8 cellular contexts compared by ENCODE assay signal in genomic region chr15:74374648-74375302, GRCh38. TPM values are rescaled to one million over a fixed set of nuclear protein-coding genes. Genes with fewer than 3 reads are reported as not detected.
DNase-seq lines count a peak whose midpoint lies in the region; ATAC-seq, FAIRE-seq and TF ChIP-seq lines count a peak whose summit lies in the region.

No MANE protein-coding gene starts in this region.

- intact Hi-C loops in cardiac septum (cut with DNase I): loop anchor here (2.0 to 5.0 kb wide), 3 partner anchors 114 to 393 kb away; no protein-coding TSS in a partner anchor

- no peaks in the 10 kb centered on the region for H3K36me3 ChIP-seq in right atrium auricular region
- H3K36me3 ChIP-seq in thoracic aorta: no peaks in the 10 kb centered on the region
- H3K36me3 ChIP-seq in small intestine (ENCODE audit: control insufficient read depth in 2 of 2, insufficient read depth in 2 of 2, low read length in 2 of 2): no peaks in the 10 kb centered on the region

- TF ChIP-seq CTCF in right atrium auricular region (IDR thresholded peaks at IDR 0.05) (no peak), thoracic aorta (IDR thresholded peaks at IDR 0.05) (no peak)

- H3K4me3 ChIP-seq in right atrium auricular region (peak overlapping the region in 1 of 2 donors; percentile 70), iPS-11a (ENCODE audit: low read depth, low read length) (peak overlapping the region; percentile 46), thoracic aorta (peak overlapping the region; percentile 76), small intestine (ENCODE audit: low read depth in 1 of 2, low read length in 2 of 2) (no peak overlapping the region)

- WGBS in small intestine, 3 donors: 19 to 23% (median 22%) methylated on average over 10 to 11 of the region's 11 CpGs

- ATAC-seq in thoracic aorta (ENCODE audit: insufficient number of reproducible peaks, low FRiP score, low read depth) (no peak), HG03159 (IDR thresholded peaks at IDR 0.05; ENCODE audit: unreplicated experiment) (no peak)

- H3K4me1 ChIP-seq in right atrium auricular region (peaks cover 0 to 19% of the 10 kb centered on the region in 2 donors), thoracic aorta (ENCODE audit: control insufficient read depth in 1 of 2, low read depth in 2 of 2) (peaks cover 5 to 9% of the 10 kb centered on the region in 2 donors), small intestine (ENCODE audit: control insufficient read depth in 2 of 2, insufficient read depth in 1 of 2, low read depth in 1 of 2, low read length in 1 of 2) (no peaks in the 10 kb centered on the region)

- no peak for FAIRE-seq in small intestine (lab: Jason Lieb, UNC)

- H3K27me3 ChIP-seq in right atrium auricular region: no peaks in the 10 kb centered on the region
- no peaks in the 10 kb centered on the region for H3K27me3 ChIP-seq in thoracic aorta (replicated peaks; ENCODE audit: insufficient read depth)
- H3K27me3 ChIP-seq in small intestine (ENCODE audit: control insufficient read depth in 2 of 2, insufficient read depth in 2 of 2, low read length in 2 of 2): no peaks in the 10 kb centered on the region

- no peaks in the 10 kb centered on the region for H3K9me3 ChIP-seq in right atrium auricular region
- H3K9me3 ChIP-seq in thoracic aorta: no peaks in the 10 kb centered on the region
- H3K9me3 ChIP-seq in small intestine (ENCODE audit: control insufficient read depth, low read depth): no peaks in the 10 kb centered on the region

- DNase-seq in cardiac septum (ENCODE audit: low spot score): peak; percentile 73
- DNase-seq in right atrium auricular region (ENCODE audit: low spot score): no peak
- DNase-seq in T follicular helper cell (ENCODE audit: low read depth): peak; percentile 10
- no peak for DNase-seq in thoracic aorta (ENCODE audit: low spot score)
- DNase-seq in small intestine: no peak
- no peak for DNase-seq in NCI-H510A (lab: John Stamatoyannopoulos, UW)

- H3K27ac ChIP-seq in right atrium auricular region (no peak overlapping the region), thoracic aorta (no peak overlapping the region), small intestine (ENCODE audit: low read depth in 1 of 2, low read length in 1 of 2) (no peak overlapping the region)

RNA-seq across cellular contexts. Expression of gene CYP11A1, which starts 7.3 kb away (rescaled TPM):
- total RNA-seq in cardiac septum (2.5 TPM), right atrium auricular region (1 to 10 TPM in 1 of 2 donors, under 1 TPM in 1; 0.71 to 1.0 TPM), thoracic aorta (not detected)
- 1 to 10 TPM in 1 of 3 donors, under 1 TPM in 2; 0.54 to 2.7 (median 0.54) TPM for polyA plus RNA-seq in small intestine

RNA-seq across cellular contexts. Expression of gene SEMA7A, which starts 59.0 kb away (rescaled TPM):
- 1.5 TPM for total RNA-seq in cardiac septum
- total RNA-seq in right atrium auricular region: 1 to 10 TPM; 1.0 to 2.9 TPM
- total RNA-seq in thoracic aorta: 1 to 10 TPM; 1.2 to 4.9 TPM
- polyA plus RNA-seq in small intestine: 1 to 10 TPM in 1 of 3 donors, under 1 TPM in 2; 0.45 to 4.3 (median 0.81) TPM

Comparison
In these comparisons a context has a peak if more than half of its experiments do, and no peak if none do; other contexts are left out.
1. DNase-seq: peak in cardiac septum (single experiment) and T follicular helper cell (single experiment); none in right atrium auricular region (single experiment), thoracic aorta (single experiment), small intestine (single experiment) and NCI-H510A (single experiment).
2. H3K4me3 ChIP-seq: peak in iPS-11a (single experiment) and thoracic aorta (single experiment); none in small intestine (0 of 2).